25 cellular contexts compared by ENCODE assay signal in genomic region chr2:60520917-60521539, GRCh38. TPM values are rescaled to one million over a fixed set of nuclear protein-coding genes. Genes with fewer than 3 reads are reported as not detected.
DNase-seq lines count a peak whose midpoint lies in the region; TF ChIP-seq lines count a peak whose summit lies in the region.
"Had no signal": no experiment of that assay in that cellular context is flagged by ENCODE, and none has a peak within 500 bp of the region (broad histone marks: within the 10 kb centered on the region; RNA-seq: fewer than 3 reads in every experiment).

No MANE protein-coding gene starts in this region.

- no TSS peak for BruUV-seq in A673 (replicated peaks; lab: Mats Ljungman, UMichigan)

- H3K27ac ChIP-seq in cardiac muscle cell (peak overlapping the region; percentile 32), right atrium auricular region (no peak overlapping the region), mesendoderm (ENCODE audit: low read depth, low read length) (peak overlapping the region; percentile 38), caudate nucleus (ENCODE audit: low read depth, low read length) (no peak overlapping the region), A673 (ENCODE audit: low read depth, low read length, poor library complexity, severe bottlenecking) (no peak overlapping the region)
- H3K27ac ChIP-seq: left lung, PC-9 had no signal

- no peak overlapping the region for H3K4me2 ChIP-seq in mesendoderm (ENCODE audit: low read length)
- H3K4me2 ChIP-seq: PC-9 had no signal

- no peaks in the 10 kb centered on the region for H3K9me3 ChIP-seq in cardiac muscle cell (ENCODE audit: low read depth)
- H3K9me3 ChIP-seq in right atrium auricular region: no peaks in the 10 kb centered on the region
- H3K9me3 ChIP-seq in A673 (ENCODE audit: low read depth, low read length, poor library complexity, severe bottlenecking): no peaks in the 10 kb centered on the region
- H3K9me3 ChIP-seq: left lung had no signal

- H3K4me1 ChIP-seq in cardiac muscle cell (ENCODE audit: low read depth) (peaks cover 11% of the 10 kb centered on the region), right atrium auricular region (peaks cover 0 to 15% of the 10 kb centered on the region in 2 donors), mesendoderm (ENCODE audit: control insufficient read depth, low read depth, low read length) (peaks cover 7% of the 10 kb centered on the region), A673 (ENCODE audit: insufficient read depth, low read length, poor library complexity, severe bottlenecking) (peaks cover 8% of the 10 kb centered on the region)

- peak overlapping the region; percentile 45 for H3K56ac ChIP-seq in mesendoderm (ENCODE audit: low read length)

- no peak overlapping the region for H4K8ac ChIP-seq in mesendoderm (ENCODE audit: low read depth, low read length)

- H3K79me1 ChIP-seq in mesendoderm (ENCODE audit: low read length): peaks cover 11% of the 10 kb centered on the region

- no peak overlapping the region for H3K23ac ChIP-seq in mesendoderm (ENCODE audit: low read length)

- no peak overlapping the region for H3K4ac ChIP-seq in mesendoderm (ENCODE audit: low read depth, low read length)

- peak overlapping the region; percentile 52 for H3K27ac Mint-ChIP-seq in dendritic cell treated with granulocyte-macrophage colony-stimulating factor and Interleukin-4, amounts not matched to agents 40 ng/mL and 50 ng/mL, for 4 days
- H3K27ac Mint-ChIP-seq: activated CD8-positive, alpha-beta T cell treated with anti-CD3 and anti-CD28 coated beads, Interleukin-2, amount 10 ng/mL, durations not matched to agents 7 days and 5 days; activated naive CD8-positive, alpha-beta T cell treated with anti-CD3 and anti-CD28 coated beads, Interleukin-2, amount 10 ng/mL, durations not matched to agents 7 days and 5 days; HFFc6; immature natural killer cell; T-cell; type B pancreatic cell had no signal

- WGBS in mesendoderm (ENCODE audit: extremely low coverage, insufficient coverage, low lambda C conversion rate): no CpG with 5 or more reads among the region's 9 CpGs

- intact Hi-C loops in dendritic cell treated with granulocyte-macrophage colony-stimulating factor and Interleukin-4, amounts not matched to agents 40 ng/mL and 50 ng/mL, for 4 days (cut with micrococcal nuclease): no loop called here
- intact Hi-C loops in A673 (cut with micrococcal nuclease; ENCODE audit: unreplicated experiment): no loop called here

- H2AK5ac ChIP-seq in mesendoderm (ENCODE audit: low read length): no peak overlapping the region

- POLR2A ChIA-PET in A673 (lab: Charles Lee; ENCODE audit: low non-redundant PET): no interaction called here

- no peak overlapping the region for H3K4me3 ChIP-seq in cardiac muscle cell
- no peak overlapping the region for H3K4me3 ChIP-seq in right atrium auricular region
- H3K4me3 ChIP-seq in mesendoderm (ENCODE audit: low read length): no peak overlapping the region
- H3K4me3 ChIP-seq in A673 (ENCODE audit: low read depth, low read length, poor library complexity, severe bottlenecking): no peak overlapping the region
- H3K4me3 ChIP-seq: left lung, PC-9 had no signal

- H3K18ac ChIP-seq in mesendoderm (ENCODE audit: low read length): no peak overlapping the region

- peaks cover 52% of the 10 kb centered on the region for H3K79me2 ChIP-seq in mesendoderm (ENCODE audit: control insufficient read depth, insufficient read depth, low read length)

- no peak overlapping the region for H2BK15ac ChIP-seq in mesendoderm (replicated peaks; ENCODE audit: low read depth)

- no peak overlapping the region for H2BK5ac ChIP-seq in mesendoderm (ENCODE audit: low read length)

- TF ChIP-seq CTCF in cardiac muscle cell (IDR thresholded peaks at IDR 0.05; ENCODE audit: low read depth, low read length) (no peak), right atrium auricular region (IDR thresholded peaks at IDR 0.05) (no peak), A673 (conservative IDR thresholded peaks at IDR 0.05; ENCODE audit: low read depth, low read length) (no peak)

- DNase-seq in cardiac muscle cell (ENCODE audit: low read depth in 1 of 2, low spot score in 1 of 2) (peak in 1 of 2 donors; percentile 35), right atrium auricular region (ENCODE audit: low spot score) (no peak), mesendoderm (no peak), caudate nucleus (lab: John Stamatoyannopoulos, UW) (no peak), NCI-H510A (lab: John Stamatoyannopoulos, UW) (no peak), RPMI8226 (no peak), A673 (ENCODE audit: low spot score) (no peak)
- DNase-seq: activated CD8-positive, alpha-beta T cell treated with anti-CD3 and anti-CD28 coated beads, Interleukin-2, amount 10 ng/mL, durations not matched to agents 7 days and 5 days; activated effector memory CD4-positive, alpha-beta T cell treated with Interleukin-2 at 50 U/mL for 16 hours; activated naive CD8-positive, alpha-beta T cell treated with anti-CD3 and anti-CD28 coated beads, Interleukin-2, amount 10 ng/mL, durations not matched to agents 7 days and 5 days; activated T-cell treated with anti-CD3 and anti-CD28 coated beads for 4 hours; DMS79; effector CD8-positive, alpha-beta T cell; HFFc6; immature natural killer cell; KG1; left lung; NCI-H1436; NCI-H510A treated with DMSO at 0.1 percent for 48 hours; PC-9; posterior cingulate gyrus; SIG-M5; T-cell had no signal

- CTCF ChIA-PET in A673 (lab: Charles Lee): no interaction called here

- H3K4me1 Mint-ChIP-seq in dendritic cell treated with granulocyte-macrophage colony-stimulating factor and Interleukin-4, amounts not matched to agents 40 ng/mL and 50 ng/mL, for 4 days (ENCODE audit: low read depth): peaks cover 50% of the 10 kb centered on the region

- H3K36me3 Mint-ChIP-seq in dendritic cell treated with granulocyte-macrophage colony-stimulating factor and Interleukin-4, amounts not matched to agents 40 ng/mL and 50 ng/mL, for 4 days (ENCODE audit: low read depth): peaks cover 39% of the 10 kb centered on the region
- H3K36me3 Mint-ChIP-seq: activated naive CD8-positive, alpha-beta T cell treated with anti-CD3 and anti-CD28 coated beads, Interleukin-2, amount 10 ng/mL, durations not matched to agents 7 days and 5 days; immature natural killer cell; T-cell had no signal

- no peaks in the 10 kb centered on the region for H3K27me3 Mint-ChIP-seq in dendritic cell treated with granulocyte-macrophage colony-stimulating factor and Interleukin-4, amounts not matched to agents 40 ng/mL and 50 ng/mL, for 4 days
- H3K27me3 Mint-ChIP-seq: type B pancreatic cell had no signal

- no peak overlapping the region for H3K9ac ChIP-seq in mesendoderm (ENCODE audit: low read length)

- no peak overlapping the region for H2BK120ac ChIP-seq in mesendoderm (ENCODE audit: low read depth, low read length)

- H3K9me3 Mint-ChIP-seq in dendritic cell treated with granulocyte-macrophage colony-stimulating factor and Interleukin-4, amounts not matched to agents 40 ng/mL and 50 ng/mL, for 4 days: no peaks in the 10 kb centered on the region
- H3K9me3 Mint-ChIP-seq: activated naive CD8-positive, alpha-beta T cell treated with anti-CD3 and anti-CD28 coated beads, Interleukin-2, amount 10 ng/mL, durations not matched to agents 7 days and 5 days; HFFc6; immature natural killer cell; T-cell; type B pancreatic cell had no signal

- no peaks in the 10 kb centered on the region for H3K27me3 ChIP-seq in cardiac muscle cell
- no peaks in the 10 kb centered on the region for H3K27me3 ChIP-seq in right atrium auricular region
- no peaks in the 10 kb centered on the region for H3K27me3 ChIP-seq in mesendoderm (ENCODE audit: insufficient read depth, low read length, poor library complexity)
- H3K27me3 ChIP-seq in A673 (replicated peaks; ENCODE audit: insufficient read depth, low read depth, low read length, poor library complexity): peaks cover 53% of the 10 kb centered on the region

- H4K5ac ChIP-seq in mesendoderm (ENCODE audit: low read length): no peak overlapping the region

- no peaks in the 10 kb centered on the region for H3K36me3 ChIP-seq in cardiac muscle cell
- no peaks in the 10 kb centered on the region for H3K36me3 ChIP-seq in right atrium auricular region
- no peaks in the 10 kb centered on the region for H3K36me3 ChIP-seq in mesendoderm (ENCODE audit: control insufficient read depth, insufficient read depth, low read length)
- H3K36me3 ChIP-seq in A673 (ENCODE audit: insufficient read depth, low read length, poor library complexity, severe bottlenecking): no peaks in the 10 kb centered on the region
- H3K36me3 ChIP-seq: left lung had no signal

- H3K4me3 Mint-ChIP-seq in dendritic cell treated with granulocyte-macrophage colony-stimulating factor and Interleukin-4, amounts not matched to agents 40 ng/mL and 50 ng/mL, for 4 days: no peak overlapping the region
- H3K4me3 Mint-ChIP-seq: activated CD8-positive, alpha-beta T cell treated with anti-CD3 and anti-CD28 coated beads, Interleukin-2, amount 10 ng/mL, durations not matched to agents 7 days and 5 days; activated naive CD8-positive, alpha-beta T cell treated with anti-CD3 and anti-CD28 coated beads, Interleukin-2, amount 10 ng/mL, durations not matched to agents 7 days and 5 days; HFFc6; immature natural killer cell; T-cell; type B pancreatic cell had no signal

RNA-seq across cellular contexts. Expression of gene BCL11A, which starts 32.4 kb away (rescaled TPM):
- total RNA-seq in cardiac muscle cell: 15.7 and 17.1 TPM in 2 replicates
- 19.8 and 20.7 TPM in 2 replicates for polyA plus RNA-seq in cardiac muscle cell
- 1 to 10 TPM; 2.2 to 3.3 TPM for total RNA-seq in right atrium auricular region
- polyA plus RNA-seq in mesendoderm (2013, experiment 1 of 2): 45.5 TPM
- 46.4 TPM for polyA plus RNA-seq in mesendoderm (2013, experiment 2 of 2)
- 1.3 and 2.8 TPM in 2 replicates for total RNA-seq in A673 (2021)
- total RNA-seq: PC-9 had no signal

Comparison
In these comparisons a context has a peak if more than half of its experiments do, and no peak if none do; other contexts are left out.
1. H3K27ac ChIP-seq: peak in cardiac muscle cell (single experiment) and mesendoderm (single experiment); none in right atrium auricular region (0 of 2), caudate nucleus (single experiment) and A673 (single experiment).